ENCODE assay signal across 11 cellular contexts in genomic region chrX:15816886-15817285, GRCh38. TPM values are rescaled to one million over a fixed set of nuclear protein-coding genes. Genes with fewer than 3 reads are reported as not detected.
DNase-seq lines count a peak whose midpoint lies in the region; ATAC-seq and TF ChIP-seq lines count a peak whose summit lies in the region.
"Had no signal": no experiment of that assay in that cellular context is flagged by ENCODE, and none has a peak within 500 bp of the region (broad histone marks: within the 10 kb centered on the region; RNA-seq: fewer than 3 reads in every experiment).

No MANE protein-coding gene starts in this region.

- H3K4me1 ChIP-seq in DND-41 (ENCODE audit: insufficient read depth, low read length) = peaks cover 18% of the 10 kb centered on the region
- H3K4me1 ChIP-seq in mesenchymal stem cell (ENCODE audit: control insufficient read depth, insufficient read depth, low read depth, low read length) = no peaks in the 10 kb centered on the region
- H3K4me1 ChIP-seq in PC-9 (replicated peaks; ENCODE audit: insufficient read depth) = no peaks in the 10 kb centered on the region

- H3K9ac ChIP-seq in DND-41 (ENCODE audit: low read depth, low read length) (no peak overlapping the region), mesenchymal stem cell (ENCODE audit: low read length) (no peak overlapping the region)

- no peak overlapping the region for H3K4me3 ChIP-seq in DND-41 (ENCODE audit: low read depth in 1 of 2, low read length in 2 of 2)
- no peak overlapping the region for H3K4me3 ChIP-seq in mesenchymal stem cell (ENCODE audit: insufficient read depth in 1 of 2, low read depth in 1 of 2, low read length in 2 of 2)
- H3K4me3 ChIP-seq in PC-9 = no peak overlapping the region

- H3K4me2 ChIP-seq in DND-41 (ENCODE audit: insufficient read depth, low read length) (no peak overlapping the region), mesenchymal stem cell (ENCODE audit: low read length, poor library complexity, severe bottlenecking) (no peak overlapping the region), PC-9 (no peak overlapping the region)

- H3K18ac ChIP-seq in mesenchymal stem cell (ENCODE audit: low read depth in 1 of 2, low read length in 2 of 2) = no peak overlapping the region

- H3K9me2 ChIP-seq in PC-9 (ENCODE audit: insufficient read depth) = no peaks in the 10 kb centered on the region

- H4K91ac ChIP-seq in mesenchymal stem cell (ENCODE audit: low read length) = no peak overlapping the region

- no peak overlapping the region for H2BK5ac ChIP-seq in mesenchymal stem cell (ENCODE audit: low read depth, low read length, poor library complexity, severe bottlenecking)

- H3K27me3 Mint-ChIP-seq in activated T-cell treated with anti-CD3 and anti-CD28 coated beads, Interleukin-2, amount 50 U/mL, for 4 hours (ENCODE audit: low read depth) = no peaks in the 10 kb centered on the region
- H3K27me3 Mint-ChIP-seq: IgD-negative memory B cell had no signal

- DNase-seq in DND-41 (peak; percentile 49), MV-4-11 (lab: John Stamatoyannopoulos, UW) (peak; percentile 90), mesenchymal stem cell (peak; percentile 74), hepatic stellate cell (ENCODE audit: low spot score) (no peak), amniotic stem cell (lab: John Stamatoyannopoulos, UW) (no peak), PC-9 (no peak)
- no peak for DNase-seq in activated T-cell treated with anti-CD3 and anti-CD28 coated beads, Interleukin-2, amount 50 U/mL, for 4 hours
- DNase-seq: mammary epithelial cell, SHP77 treated with DMSO at 0.1 percent for 48 hours had no signal

- H3K27me3 ChIP-seq in DND-41 (ENCODE audit: insufficient read depth, low read length, poor library complexity) = no peaks in the 10 kb centered on the region
- H3K27me3 ChIP-seq in mesenchymal stem cell (ENCODE audit: control insufficient read depth in 1 of 2, insufficient read depth in 1 of 2, low read length in 2 of 2) = no peaks in the 10 kb centered on the region
- H3K27me3 ChIP-seq in PC-9 (ENCODE audit: insufficient read depth, low read depth) = no peaks in the 10 kb centered on the region

- no peaks in the 10 kb centered on the region for H3K79me2 ChIP-seq in DND-41 (ENCODE audit: insufficient read depth, low read length)
- no peaks in the 10 kb centered on the region for H3K79me2 ChIP-seq in PC-9 (ENCODE audit: low read depth)

- H2BK120ac ChIP-seq in mesenchymal stem cell (ENCODE audit: low read depth, low read length) = no peak overlapping the region

- no peaks in the 10 kb centered on the region for H3K9me3 Mint-ChIP-seq in activated T-cell treated with anti-CD3 and anti-CD28 coated beads, Interleukin-2, amount 50 U/mL, for 4 hours
- H3K9me3 Mint-ChIP-seq: IgD-negative memory B cell had no signal

- H2AK5ac ChIP-seq in mesenchymal stem cell (ENCODE audit: low read length, severe bottlenecking) = no peak overlapping the region

- H3K4me3 Mint-ChIP-seq in activated T-cell treated with anti-CD3 and anti-CD28 coated beads, Interleukin-2, amount 50 U/mL, for 4 hours = peak overlapping the region; percentile 21
- H3K4me3 Mint-ChIP-seq: IgD-negative memory B cell had no signal

- no peak overlapping the region for H3K23ac ChIP-seq in mesenchymal stem cell (ENCODE audit: low read length in 2 of 2)

- POLR2A ChIA-PET in PC-9 (lab: Charles Lee; ENCODE audit: unreplicated experiment) = no interaction called here

- BruUV-seq in PC-9 (replicated peaks; lab: Mats Ljungman, UMichigan) = no TSS peak

- TF ChIP-seq CTCF in DND-41 (IDR thresholded peaks at IDR 0.05; ENCODE audit: borderline replicate concordance, extremely low read depth, low read length, poor library complexity, severe bottlenecking) = no peak
- TF ChIP-seq CTCF in PC-9 (conservative IDR thresholded peaks at IDR 0.05) = no peak

- WGBS in mesenchymal stem cell = no CpG with 5 or more reads among the region's 4 CpGs

- intact Hi-C loops in PC-9 (cut with micrococcal nuclease; ENCODE audit: unreplicated experiment) = no loop called here

- no peaks in the 10 kb centered on the region for H3K79me1 ChIP-seq in mesenchymal stem cell (replicated peaks; ENCODE audit: low read length, poor library complexity, severe bottlenecking)

- no peak overlapping the region for H3K4ac ChIP-seq in mesenchymal stem cell (ENCODE audit: low read depth in 1 of 2, low read length in 2 of 2)

- H3K9me3 ChIP-seq in DND-41 (ENCODE audit: insufficient read depth, low read length, severe bottlenecking) = no peaks in the 10 kb centered on the region
- no peaks in the 10 kb centered on the region for H3K9me3 ChIP-seq in mesenchymal stem cell (ENCODE audit: control insufficient read depth, low read length)
- no peaks in the 10 kb centered on the region for H3K9me3 ChIP-seq in PC-9 (ENCODE audit: insufficient read depth, low read depth)

- H3K27ac ChIP-seq in DND-41 (ENCODE audit: low read length) = no peak overlapping the region
- H3K27ac ChIP-seq in mesenchymal stem cell (ENCODE audit: low read length, poor library complexity, severe bottlenecking) = no peak overlapping the region
- no peak overlapping the region for H3K27ac ChIP-seq in PC-9

- H2BK12ac ChIP-seq in mesenchymal stem cell (ENCODE audit: low read length in 2 of 2) = no peak overlapping the region

- no peak overlapping the region for H4K8ac ChIP-seq in mesenchymal stem cell (ENCODE audit: low read length)

- peak; percentile 94 for ATAC-seq in DND-41 (ENCODE audit: insufficient read depth, low read depth)
- peak; percentile 64 to 66 for ATAC-seq in activated T-cell treated with anti-CD3 and anti-CD28 coated beads, Interleukin-2, amount 50 U/mL, for 4 hours
- no peak for ATAC-seq in HG03469 (IDR thresholded peaks at IDR 0.05; ENCODE audit: unreplicated experiment)

- H4K20me1 ChIP-seq in DND-41 (ENCODE audit: insufficient read depth, low read length) (no peaks in the 10 kb centered on the region; the same call in 1 of the 2 replicates), PC-9 (ENCODE audit: insufficient read depth) (no peaks in the 10 kb centered on the region)

- H3K4me1 Mint-ChIP-seq in activated T-cell treated with anti-CD3 and anti-CD28 coated beads, Interleukin-2, amount 50 U/mL, for 4 hours (ENCODE audit: low read depth) = peaks cover 33% of the 10 kb centered on the region
- H3K4me1 Mint-ChIP-seq: IgD-negative memory B cell had no signal

- H3F3A ChIP-seq in PC-9 (ENCODE audit: insufficient read depth, low read depth) = no peaks in the 10 kb centered on the region

- H2AFZ ChIP-seq in DND-41 (ENCODE audit: low read depth, low read length) (no peak overlapping the region), mesenchymal stem cell (ENCODE audit: low read depth, low read length) (no peak overlapping the region), PC-9 (no peak overlapping the region)

- H3K14ac ChIP-seq in mesenchymal stem cell (ENCODE audit: low read length in 2 of 2) = no peak overlapping the region

- no peak overlapping the region for H2BK15ac ChIP-seq in mesenchymal stem cell (ENCODE audit: low read depth, poor library complexity, severe bottlenecking)

- peaks cover 29% of the 10 kb centered on the region for H3K36me3 Mint-ChIP-seq in activated T-cell treated with anti-CD3 and anti-CD28 coated beads, Interleukin-2, amount 50 U/mL, for 4 hours (ENCODE audit: insufficient read depth)

- CTCF ChIA-PET in PC-9 (lab: Charles Lee) = no interaction called here

- peaks cover 46% of the 10 kb centered on the region for H3K36me3 ChIP-seq in DND-41 (ENCODE audit: insufficient read depth, low read length)
- H3K36me3 ChIP-seq in mesenchymal stem cell (ENCODE audit: control insufficient read depth in 1 of 2, insufficient read depth in 2 of 2, low read depth in 1 of 2, low read length in 2 of 2) = peaks cover 8 to 87% of the 10 kb centered on the region in 2 experiments
- H3K36me3 ChIP-seq in PC-9 (ENCODE audit: low read depth) = no peaks in the 10 kb centered on the region

RNA-seq across cellular contexts. Expression of gene ZRSR2, which starts 26.6 kb away (rescaled TPM):
- total RNA-seq in activated T-cell treated with anti-CD3 and anti-CD28 coated beads, Interleukin-2, amount 50 U/mL, for 4 hours = 10 to 100 TPM; 12.8 to 20.6 (median 14.8) TPM
- polyA plus RNA-seq in mesenchymal stem cell (2013, experiment 1 of 2) = 13.3 TPM
- polyA plus RNA-seq in mesenchymal stem cell (2013, experiment 2 of 2) = 11.8 TPM
- total RNA-seq in PC-9 (2021) = 7.2 and 7.6 TPM in 2 replicates

RNA-seq across cellular contexts. Expression of gene AP1S2, which starts 37.7 kb away (rescaled TPM):
- 10 to 100 TPM; 24.0 to 26.4 (median 24.9) TPM for total RNA-seq in activated T-cell treated with anti-CD3 and anti-CD28 coated beads, Interleukin-2, amount 50 U/mL, for 4 hours
- polyA plus RNA-seq in mesenchymal stem cell (2013, experiment 1 of 2) = 45.4 TPM
- 47.5 TPM for polyA plus RNA-seq in mesenchymal stem cell (2013, experiment 2 of 2)
- 10.6 and 14.2 TPM in 2 replicates for total RNA-seq in PC-9 (2021)

Comparison
In these comparisons a context has a peak if more than half of its experiments do, and no peak if none do; other contexts are left out.
1. DNase-seq: peak in DND-41 (single experiment), MV-4-11 (single experiment) and mesenchymal stem cell (single experiment); none in activated T-cell treated with anti-CD3 and anti-CD28 coated beads, Interleukin-2, amount 50 U/mL, for 4 hours (single experiment), hepatic stellate cell (single experiment), amniotic stem cell (single experiment) and PC-9 (0 of 2).